8 cellular contexts compared by ENCODE assay signal in genomic region chr12:32918890-32919791, GRCh38. TPM values are rescaled to one million over a fixed set of nuclear protein-coding genes. Genes with fewer than 3 reads are reported as not detected.
DNase-seq lines count a peak whose midpoint lies in the region; ATAC-seq and TF ChIP-seq lines count a peak whose summit lies in the region.

No MANE protein-coding gene starts in this region.

- no peak overlapping the region for H2AFZ ChIP-seq in OCI-LY3 (ENCODE audit: low read depth, low read length)

- DNase-seq in EL (peak; percentile 36), fibroblast of villous mesenchyme (ENCODE audit: low read depth) (peak; percentile 40), renal cortical epithelial cell (ENCODE audit: low read depth) (peak; percentile 34), foreskin melanocyte (no peak), GOT3 (lab: John Stamatoyannopoulos, UW) (no peak)
- DNase-seq in stimulated activated CD4-positive, alpha-beta T cell treated with anti-CD3 and anti-CD28 coated beads, Interleukin-2, amount 100 ng/mL, for 48 hours = no peak

- peaks cover 22% of the 10 kb centered on the region for H3K27me3 ChIP-seq in OCI-LY3 (ENCODE audit: low read depth, low read length)

- no peak overlapping the region for H3K27ac ChIP-seq in OCI-LY3 (ENCODE audit: low read length)

- H3K79me2 ChIP-seq in OCI-LY3 (ENCODE audit: low read length) = no peaks in the 10 kb centered on the region

- H3K9me3 ChIP-seq in OCI-LY3 (ENCODE audit: insufficient read depth, low read length) = no peaks in the 10 kb centered on the region

- no peaks in the 10 kb centered on the region for H4K20me1 ChIP-seq in OCI-LY3 (ENCODE audit: insufficient read depth, low read length)

- H3K4me2 ChIP-seq in OCI-LY3 (ENCODE audit: low read length) = no peak overlapping the region

- ATAC-seq in HG03159 (IDR thresholded peaks at IDR 0.05; ENCODE audit: unreplicated experiment) = peak; percentile 66

- no peak overlapping the region for H3K9ac ChIP-seq in OCI-LY3 (ENCODE audit: low read length)

- H3K4me3 ChIP-seq in OCI-LY3 (ENCODE audit: low read length) (no peak overlapping the region), fibroblast of villous mesenchyme (ENCODE audit: low read depth, low read length) (no peak overlapping the region)

- H3K36me3 ChIP-seq in OCI-LY3 (replicated peaks; ENCODE audit: low read depth, low read length) = no peaks in the 10 kb centered on the region

- TF ChIP-seq CTCF in OCI-LY3 (IDR thresholded peaks at IDR 0.05; ENCODE audit: low read depth, low read length) = peak; percentile 65
- peak; percentile 62 for TF ChIP-seq CTCF in fibroblast of villous mesenchyme (IDR thresholded peaks at IDR 0.05; ENCODE audit: insufficient read depth, low read depth, low read length)

- no peaks in the 10 kb centered on the region for H3K4me1 ChIP-seq in OCI-LY3 (ENCODE audit: low read length)

RNA-seq across cellular contexts. Expression of gene PKP2, which starts 22.6 kb away (rescaled TPM):
- 2.3 and 9.5 TPM in 2 replicates for total RNA-seq in fibroblast of villous mesenchyme
- 9.9 and 10.7 TPM in 2 replicates for total RNA-seq in renal cortical epithelial cell

Comparison
In these comparisons a context has a peak if more than half of its experiments do, and no peak if none do; other contexts are left out.
1. DNase-seq: peak in EL (single experiment), fibroblast of villous mesenchyme (single experiment) and renal cortical epithelial cell (single experiment); none in foreskin melanocyte (single experiment), GOT3 (single experiment) and stimulated activated CD4-positive, alpha-beta T cell treated with anti-CD3 and anti-CD28 coated beads, Interleukin-2, amount 100 ng/mL, for 48 hours (0 of 2).